ENCODE assay signal across 8 cellular contexts in the genomic region with DNA sequence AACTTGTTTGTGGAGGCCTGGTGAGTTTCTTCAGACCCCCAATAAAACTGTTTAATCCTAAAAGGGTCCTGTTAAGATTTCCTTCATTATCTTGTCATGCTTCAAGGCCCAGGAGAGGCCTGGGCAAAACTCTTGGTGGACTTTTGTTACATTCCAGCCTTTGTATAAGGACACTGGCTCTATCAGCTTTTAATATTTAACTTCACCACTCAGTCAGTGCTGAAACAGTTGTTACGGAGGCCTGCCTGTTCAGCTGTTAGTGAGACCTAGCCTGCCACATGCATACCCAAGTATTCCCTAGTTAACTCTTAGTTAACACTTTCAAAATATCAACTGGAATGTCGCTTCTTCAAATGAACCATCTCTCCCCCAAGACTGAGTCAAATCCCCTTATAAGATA.
DNase-seq lines count a peak whose midpoint lies in the region; ATAC-seq and TF ChIP-seq lines count a peak whose summit lies in the region.
"Not testable (repeated sequence)": the region's sequence is repeated elsewhere in the genome, so short reads cannot be mapped to it uniquely, and the experiment has no call there.

No MANE protein-coding gene starts in this region.

- H2BK15ac ChIP-seq in neuronal stem cell (ENCODE audit: low read length): not testable (repeated sequence)

- not testable (repeated sequence) for H4K8ac ChIP-seq in neuronal stem cell (ENCODE audit: low read depth, low read length)

- not testable (repeated sequence) for H3K4ac ChIP-seq in neuronal stem cell (ENCODE audit: low read length)

- TF ChIP-seq CTCF in body of pancreas (IDR thresholded peaks at IDR 0.05); right lobe of liver (IDR thresholded peaks at IDR 0.05); stomach (IDR thresholded peaks at IDR 0.05): not testable (repeated sequence)

- H3K9ac ChIP-seq in neuronal stem cell (ENCODE audit: low read depth, low read length, poor library complexity): not testable (repeated sequence)

- not testable (repeated sequence) for ATAC-seq in body of pancreas
- ATAC-seq in left lobe of liver (peak; percentile 51), right lobe of liver (peak in 3 of 4 donors; percentile 42 to 62 (median 47))

- peak overlapping the region; percentile 11 for H2AFZ ChIP-seq in neuronal stem cell (ENCODE audit: low read length)

- TF ChIP-seq POLR2A in body of pancreas (IDR thresholded peaks at IDR 0.05); right lobe of liver (IDR thresholded peaks at IDR 0.05); stomach (IDR thresholded peaks at IDR 0.05): not testable (repeated sequence)

- H3K79me1 ChIP-seq in neuronal stem cell (ENCODE audit: low read depth, low read length): not testable (repeated sequence)

- H3K27me3 ChIP-seq in body of pancreas; right lobe of liver; neuronal stem cell (ENCODE audit: control insufficient read depth in 3 of 3, insufficient read depth in 3 of 3, low read depth in 1 of 3, low read length in 3 of 3); stomach: not testable (repeated sequence)

- not testable (repeated sequence) for H2BK120ac ChIP-seq in neuronal stem cell (ENCODE audit: low read depth, low read length)

- not testable (repeated sequence) for H3K4me2 ChIP-seq in neuronal stem cell (ENCODE audit: insufficient read depth, low read length, poor library complexity, severe bottlenecking)

- H3K27ac ChIP-seq in body of pancreas (peak overlapping the region in 1 of 4 donors; percentile 20), right lobe of liver (peak overlapping the region in 1 of 3 donors; percentile 59), stomach (peak overlapping the region in 3 of 5 donors; percentile 37 to 54 (median 50))
- not testable (repeated sequence) for H3K27ac ChIP-seq in neuronal stem cell (replicated peaks; ENCODE audit: low read length)

- not testable (repeated sequence) for H3K23ac ChIP-seq in neuronal stem cell (ENCODE audit: low read depth, low read length, poor library complexity)

- H3K4me1 ChIP-seq in body of pancreas (peaks cover 52% of the 10 kb centered on the region), right lobe of liver (peaks cover 0 to 25% (median 7%) of the 10 kb centered on the region in 4 donors), stomach (peaks cover 0 to 16% (median 7%) of the 10 kb centered on the region in 4 donors)
- H3K4me1 ChIP-seq in neuronal stem cell (ENCODE audit: control insufficient read depth in 2 of 2, insufficient read depth in 1 of 2, low read depth in 1 of 2, low read length in 2 of 2): not testable (repeated sequence)

- not testable (repeated sequence) for H2BK5ac ChIP-seq in neuronal stem cell (ENCODE audit: low read length)

- intact Hi-C loops in body of pancreas (cut with DNase I); right lobe of liver (cut with DNase I); stomach (cut with DNase I; ENCODE audit: low total_unique reads): not testable (repeated sequence)

- H3K36me3 ChIP-seq in body of pancreas (replicated peaks in 1 of 2; ENCODE audit: insufficient read depth in 1 of 2, low read depth in 2 of 2); right lobe of liver; neuronal stem cell (replicated peaks in 1 of 2; ENCODE audit: control insufficient read depth in 2 of 2, insufficient read depth in 2 of 2, low read length in 2 of 2); stomach: not testable (repeated sequence)

- H3K14ac ChIP-seq in neuronal stem cell (ENCODE audit: low read length): not testable (repeated sequence)

- H2BK12ac ChIP-seq in neuronal stem cell (ENCODE audit: low read length): not testable (repeated sequence)

- H3K9me3 ChIP-seq in body of pancreas; right lobe of liver; neuronal stem cell (replicated peaks in 1 of 2; ENCODE audit: control insufficient read depth in 2 of 2, insufficient read depth in 1 of 2, low read depth in 1 of 2, low read length in 2 of 2); stomach: not testable (repeated sequence)

- 24% methylated on average over 2 of the region's 2 CpGs; no CpG with 5 or more reads in 1 of the 2 donors for WGBS in body of pancreas, 2 donors
- 28% methylated on average over 2 of the region's 2 CpGs for WGBS in right lobe of liver (ENCODE audit: insufficient coverage, low coverage, low lambda C conversion rate, missing lambda C conversion rate)
- no CpG with 5 or more reads among the region's 2 CpGs for WGBS in neuronal stem cell (ENCODE audit: extremely low coverage in 2 of 2, insufficient read length in 2 of 2, insufficient replicate concordance in 1 of 2), 2 donors
- 37 to 70% (median 46%) methylated on average over 2 of the region's 2 CpGs for WGBS in stomach, 5 donors

- H3K4me3 ChIP-seq in body of pancreas; right lobe of liver; neuronal stem cell (ENCODE audit: low read length in 2 of 2); stomach: not testable (repeated sequence)

- H4K91ac ChIP-seq in neuronal stem cell (ENCODE audit: low read depth, low read length, poor library complexity): not testable (repeated sequence)

- not testable (repeated sequence) for H2AK5ac ChIP-seq in neuronal stem cell (ENCODE audit: low read depth, low read length)

- not testable (repeated sequence) for H3K18ac ChIP-seq in neuronal stem cell (ENCODE audit: low read length)

- TF ChIP-seq EP300 in stomach (IDR thresholded peaks at IDR 0.05): not testable (repeated sequence)

- DNase-seq in DMS 273 (lab: John Stamatoyannopoulos, UW; ENCODE audit: unreplicated experiment): peak; percentile 13
- peak; percentile 12 to 67 (median 18) for DNase-seq in body of pancreas
- peak; percentile 23 for DNase-seq in kidney tubule cell (ENCODE audit: low spot score)
- not testable (repeated sequence) for DNase-seq in left lobe of liver (ENCODE audit: low spot score); right lobe of liver; neuronal stem cell (ENCODE audit: low spot score)
- peak; percentile 11 for DNase-seq in renal cortical epithelial cell (ENCODE audit: low read depth)
- peak; percentile 35 for DNase-seq in stomach
